ENCODE assay signal across 8 cellular contexts in the genomic region with DNA sequence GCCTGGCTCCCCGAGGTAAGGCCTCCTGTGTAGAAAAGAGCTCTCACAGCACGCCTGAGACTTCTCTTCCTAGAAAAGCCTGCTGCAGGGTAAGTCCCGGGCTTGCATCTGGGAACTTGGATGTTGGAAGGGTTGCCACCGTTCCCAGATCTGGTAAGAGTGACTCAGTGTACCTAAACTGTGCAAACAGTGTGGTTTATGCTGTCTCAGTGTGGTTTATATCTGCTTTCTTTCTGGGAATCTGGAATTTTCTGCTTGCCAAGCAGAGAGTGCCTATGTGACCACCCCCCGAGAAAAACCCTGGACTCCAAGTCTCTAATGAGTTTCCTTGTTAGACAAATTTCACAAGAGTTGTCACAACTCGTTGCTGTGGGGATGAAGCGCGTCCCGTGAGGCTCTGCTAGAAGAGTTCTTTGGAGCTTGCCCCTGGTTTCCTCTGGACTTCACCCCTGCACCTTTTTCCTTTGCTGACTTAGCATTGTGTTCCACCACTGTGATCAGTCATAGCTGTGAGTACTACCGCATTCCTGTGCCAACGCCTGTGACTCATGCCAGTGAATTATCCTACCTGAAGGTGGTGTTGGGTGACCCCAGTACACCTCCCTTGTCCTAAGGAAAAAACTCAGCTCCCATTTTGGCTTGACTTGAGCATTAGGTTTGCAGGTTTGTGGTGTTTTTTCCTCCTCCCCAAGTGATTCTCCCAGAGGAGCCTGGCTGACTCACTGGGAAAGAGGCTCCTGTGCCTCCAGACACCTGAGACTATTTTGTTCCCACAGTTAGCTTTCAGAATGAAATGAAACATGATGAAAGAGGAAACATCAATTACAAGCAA. TPM values are rescaled to one million over a fixed set of nuclear protein-coding genes. Genes with fewer than 3 reads are reported as not detected.
A peak's percentile ranks its signal among the peaks of the same experiment; 100 is the strongest.
DNase-seq lines count a peak whose midpoint lies in the region; ATAC-seq, FAIRE-seq and TF ChIP-seq lines count a peak whose summit lies in the region.

No MANE protein-coding gene starts in this region.

- H3K4me2 ChIP-seq in keratinocyte (ENCODE audit: control insufficient read depth, extremely low read depth, insufficient read depth, low read depth, low read length): peak overlapping the region; percentile 63

- peak overlapping the region; percentile 53 for H3K9ac ChIP-seq in keratinocyte (ENCODE audit: control insufficient read depth, extremely low read depth, insufficient read depth, low read length)

- H3K4me1 Mint-ChIP-seq in WTC11: peaks cover 11% of the 10 kb centered on the region

- CTCF ChIA-PET in WTC11 (lab: Charles Lee): interaction anchor here (0.9 to 1.4 kb wide), 3 partner anchors 8 to 303 kb away, joined by 3 to 7 read pairs (median 7); no protein-coding TSS in a partner anchor

- no peak for TF ChIP-seq EP300 in upper lobe of left lung (IDR thresholded peaks at IDR 0.05)

- ATAC-seq in GM18502 (IDR thresholded peaks at IDR 0.05; ENCODE audit: poor library complexity, unreplicated experiment) (peak; percentile 25), HG02798 (IDR thresholded peaks at IDR 0.05; ENCODE audit: poor library complexity, unreplicated experiment) (peak; percentile 8), WTC11 (peak; percentile 69), upper lobe of left lung (ENCODE audit: low FRiP score in 2 of 2) (peak; percentile 51 to 82)

- peaks cover 46% of the 10 kb centered on the region for H3K79me2 ChIP-seq in keratinocyte (ENCODE audit: control insufficient read depth, insufficient read depth, low read length)

- dilution Hi-C loops in keratinocyte (cut with MboI; ENCODE audit: extremely low pct_ligation_motif_present, low sequenced_read_pairs): no loop called here

- peak overlapping the region in 1 of 3 experiments; percentile 13 for H3K4me3 ChIP-seq in keratinocyte (ENCODE audit: control insufficient read depth in 2 of 3, extremely low read depth in 1 of 3, insufficient read depth in 2 of 3, low read depth in 1 of 3, low read length in 3 of 3)
- peak overlapping the region in 2 of 4 donors; percentile 4 to 19 for H3K4me3 ChIP-seq in upper lobe of left lung
- H3K4me3 ChIP-seq in WERI-Rb-1 (ENCODE audit: low read depth, low read length): no peak overlapping the region

- H3K36me3 Mint-ChIP-seq in WTC11: no peaks in the 10 kb centered on the region

- DNase-seq in WTC11 (ENCODE audit: low spot score) (no peak), keratinocyte (ENCODE audit: low read depth, low spot score) (peak; percentile 90), upper lobe of left lung (peak in 1 of 2 donors; percentile 81), WERI-Rb-1 (no peak), GM03348 (ENCODE audit: low spot score) (no peak)
- DNase-seq in stimulated activated CD4-positive, alpha-beta T cell treated with anti-CD3 and anti-CD28 coated beads, Interleukin-2, amount 100 ng/mL, for 48 hours: no peak

- no peaks in the 10 kb centered on the region for H3K9me3 Mint-ChIP-seq in WTC11

- H3K27me3 Mint-ChIP-seq in WTC11 (ENCODE audit: low read depth): peaks cover 2% of the 10 kb centered on the region; the same call in 1 of the 2 replicates

- peaks cover 17% of the 10 kb centered on the region for H4K20me1 ChIP-seq in keratinocyte (ENCODE audit: control insufficient read depth, extremely low read depth, insufficient read depth, low read length)

- peaks cover 67% of the 10 kb centered on the region for H3K4me1 ChIP-seq in keratinocyte (ENCODE audit: control insufficient read depth, extremely low read depth, insufficient read depth, low read length)
- H3K4me1 ChIP-seq in upper lobe of left lung: peaks cover 31 to 36% (median 34%) of the 10 kb centered on the region in 4 donors

- H2AFZ ChIP-seq in keratinocyte (ENCODE audit: control insufficient read depth, low read length): no peak overlapping the region

- TF ChIP-seq CTCF in WTC11 (IDR thresholded peaks at IDR 0.05): no peak
- TF ChIP-seq CTCF in keratinocyte (optimal IDR thresholded peaks at IDR 0.05 in 1 of 3, IDR thresholded peaks at IDR 0.05 in 1 of 3, conservative IDR thresholded peaks at IDR 0.05 in 1 of 3; ENCODE audit: extremely low read depth in 1 of 3, insufficient read depth in 2 of 3, low read length in 3 of 3): peak in 1 of 3 experiments; percentile 11
- TF ChIP-seq CTCF in upper lobe of left lung (IDR thresholded peaks at IDR 0.05): no peak
- TF ChIP-seq CTCF in WERI-Rb-1 (IDR thresholded peaks at IDR 0.05; ENCODE audit: low read depth, low read length): no peak

- TF ChIP-seq POLR2A in upper lobe of left lung (IDR thresholded peaks at IDR 0.05): no peak

- no peaks in the 10 kb centered on the region for H3K27me3 ChIP-seq in keratinocyte (ENCODE audit: control insufficient read depth, extremely low read depth, insufficient read depth, low read length)
- no peaks in the 10 kb centered on the region for H3K27me3 ChIP-seq in upper lobe of left lung
- H3K27me3 ChIP-seq in WERI-Rb-1 (ENCODE audit: insufficient read depth, low read depth, severe bottlenecking): no peaks in the 10 kb centered on the region

- H3K9me3 ChIP-seq in keratinocyte (ENCODE audit: control insufficient read depth, low read depth, low read length): no peaks in the 10 kb centered on the region
- no peaks in the 10 kb centered on the region for H3K9me3 ChIP-seq in upper lobe of left lung
- H3K9me3 ChIP-seq in WERI-Rb-1 (ENCODE audit: severe bottlenecking): no peaks in the 10 kb centered on the region

- H3K27ac ChIP-seq in keratinocyte (ENCODE audit: control insufficient read depth, insufficient read depth, low read length): peak overlapping the region; percentile 69
- peak overlapping the region; percentile 78 to 87 (median 80) for H3K27ac ChIP-seq in upper lobe of left lung
- H3K27ac ChIP-seq in WERI-Rb-1: no peak overlapping the region

- POLR2A ChIA-PET in WTC11 (lab: Charles Lee): no interaction called here

- H3K27ac Mint-ChIP-seq in WTC11: no peak overlapping the region

- H3K36me3 ChIP-seq in keratinocyte (ENCODE audit: control insufficient read depth in 2 of 2, extremely low read depth in 1 of 2, insufficient read depth in 2 of 2, low read length in 2 of 2) (peaks cover 7 to 22% of the 10 kb centered on the region in 2 experiments), upper lobe of left lung (no peaks in the 10 kb centered on the region), WERI-Rb-1 (no peaks in the 10 kb centered on the region; the same call in 1 of the 2 replicates)

- H3K9me1 ChIP-seq in keratinocyte (ENCODE audit: control insufficient read depth, extremely low read depth, insufficient read depth, low read length): peaks cover 6% of the 10 kb centered on the region

- peak; percentile 98 for FAIRE-seq in keratinocyte (lab: Jason Lieb, UNC)

- 38 to 43% methylated on average over 10 to 11 of the region's 11 CpGs for WGBS in upper lobe of left lung, 2 donors

- H3K4me3 Mint-ChIP-seq in WTC11: no peak overlapping the region

TF ChIP-seq in WTC11, 78 proteins besides CTCF, POLR2A, EP300 and RAD21 (continues in another document):
- no peak for TF ChIP-seq ZNF512 (CRISPR knock-in tag; IDR thresholded peaks at IDR 0.05; ENCODE audit: borderline replicate concordance)
- TF ChIP-seq, protein P1, sequence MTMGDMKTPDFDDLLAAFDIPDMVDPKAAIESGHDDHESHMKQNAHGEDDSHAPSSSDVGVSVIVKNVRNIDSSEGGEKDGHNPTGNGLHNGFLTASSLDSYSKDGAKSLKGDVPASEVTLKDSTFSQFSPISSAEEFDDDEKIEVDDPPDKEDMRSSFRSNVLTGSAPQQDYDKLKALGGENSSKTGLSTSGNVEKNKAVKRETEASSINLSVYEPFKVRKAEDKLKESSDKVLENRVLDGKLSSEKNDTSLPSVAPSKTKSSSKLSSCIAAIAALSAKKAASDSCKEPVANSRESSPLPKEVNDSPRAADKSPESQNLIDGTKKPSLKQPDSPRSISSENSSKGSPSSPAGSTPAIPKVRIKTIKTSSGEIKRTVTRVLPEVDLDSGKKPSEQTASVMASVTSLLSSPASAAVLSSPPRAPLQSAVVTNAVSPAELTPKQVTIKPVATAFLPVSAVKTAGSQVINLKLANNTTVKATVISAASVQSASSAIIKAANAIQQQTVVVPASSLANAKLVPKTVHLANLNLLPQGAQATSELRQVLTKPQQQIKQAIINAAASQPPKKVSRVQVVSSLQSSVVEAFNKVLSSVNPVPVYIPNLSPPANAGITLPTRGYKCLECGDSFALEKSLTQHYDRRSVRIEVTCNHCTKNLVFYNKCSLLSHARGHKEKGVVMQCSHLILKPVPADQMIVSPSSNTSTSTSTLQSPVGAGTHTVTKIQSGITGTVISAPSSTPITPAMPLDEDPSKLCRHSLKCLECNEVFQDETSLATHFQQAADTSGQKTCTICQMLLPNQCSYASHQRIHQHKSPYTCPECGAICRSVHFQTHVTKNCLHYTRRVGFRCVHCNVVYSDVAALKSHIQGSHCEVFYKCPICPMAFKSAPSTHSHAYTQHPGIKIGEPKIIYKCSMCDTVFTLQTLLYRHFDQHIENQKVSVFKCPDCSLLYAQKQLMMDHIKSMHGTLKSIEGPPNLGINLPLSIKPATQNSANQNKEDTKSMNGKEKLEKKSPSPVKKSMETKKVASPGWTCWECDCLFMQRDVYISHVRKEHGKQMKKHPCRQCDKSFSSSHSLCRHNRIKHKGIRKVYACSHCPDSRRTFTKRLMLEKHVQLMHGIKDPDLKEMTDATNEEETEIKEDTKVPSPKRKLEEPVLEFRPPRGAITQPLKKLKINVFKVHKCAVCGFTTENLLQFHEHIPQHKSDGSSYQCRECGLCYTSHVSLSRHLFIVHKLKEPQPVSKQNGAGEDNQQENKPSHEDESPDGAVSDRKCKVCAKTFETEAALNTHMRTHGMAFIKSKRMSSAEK (CRISPR knock-in tag; IDR thresholded peaks at IDR 0.05; ENCODE audit: borderline replicate concordance): no peak

RNA-seq across cellular contexts. Expression of gene SLC2A9, which starts 14.5 kb away (rescaled TPM):
- total RNA-seq in WTC11 (2021) (0.64 TPM in 1 of 3 replicates, not detected in the others), upper lobe of left lung (10 to 100 TPM in 3 of 6 donors, 1 to 10 TPM in 3; 5.4 to 25.1 (median 13.0) TPM)
- 37.3 to 44.3 TPM (median 43.5 TPM) in 3 replicates for polyA plus RNA-seq in keratinocyte
- polyA plus RNA-seq in keratinocyte (2011; ENCODE audit: low read depth): 8.9 TPM
- polyA plus RNA-seq in keratinocyte (2011; cell fraction: cytosol; rRNA removed): 34.4 and 43.5 TPM in 2 replicates
- polyA plus RNA-seq in keratinocyte (2011; cell fraction: nucleus; rRNA removed): 71.8 and 91.0 TPM in 2 replicates
- polyA plus RNA-seq in keratinocyte (2012; ENCODE audit: low replicate concordance): 11.5 and 33.7 TPM in 2 replicates
- polyA minus RNA-seq in keratinocyte: 77.0 to 79.0 TPM (median 77.2 TPM) in 3 replicates
- 61.0 TPM for polyA minus RNA-seq in keratinocyte (2011; cell fraction: cytosol; rRNA and poly(A)+ RNA removed)
- polyA minus RNA-seq in keratinocyte (2011; cell fraction: nucleus; rRNA and poly(A)+ RNA removed): 92.6 and 125 TPM in 2 replicates

Comparison
In these comparisons a context has a peak if more than half of its experiments do, and no peak if none do; other contexts are left out.
1. ATAC-seq: peak in every context shown above with its lines; median percentile 69 in WTC11; 66 in upper lobe of left lung; 25 in GM18502; 8 in HG02798.